ENCODE assay signal across 8 cellular contexts in the genomic region with DNA sequence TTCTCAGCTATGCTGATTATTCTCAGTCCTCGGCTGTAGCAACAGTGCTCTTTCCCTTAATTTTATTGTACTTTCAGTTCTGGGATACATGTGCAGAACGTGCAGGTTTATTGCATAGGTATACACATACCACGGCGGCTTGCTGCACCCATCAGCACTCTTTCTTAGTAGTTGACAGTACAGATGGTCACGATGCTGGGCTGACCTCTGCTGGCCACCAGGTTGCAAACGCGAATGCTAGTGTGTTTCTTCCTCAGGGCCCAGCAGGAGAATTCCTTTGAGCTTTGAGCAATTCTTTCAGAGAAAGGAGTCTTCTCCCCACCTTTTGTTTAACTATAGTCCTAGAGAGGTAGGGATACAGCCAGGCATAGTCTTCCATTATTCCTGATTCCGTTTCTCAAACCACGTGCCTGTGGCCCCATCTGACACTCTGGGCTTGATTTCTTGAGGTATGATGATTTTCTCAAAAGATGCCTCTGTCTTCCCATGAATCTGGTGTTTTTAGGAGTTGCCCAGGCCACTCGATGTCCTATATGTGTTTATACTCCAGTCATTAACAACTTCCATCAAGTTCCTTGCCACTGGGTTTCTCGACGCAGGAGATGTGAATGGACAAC. TPM values are rescaled to one million over a fixed set of nuclear protein-coding genes. Genes with fewer than 3 reads are reported as not detected.
DNase-seq lines count a peak whose midpoint lies in the region; ATAC-seq and TF ChIP-seq lines count a peak whose summit lies in the region.

No MANE protein-coding gene starts in this region.

- intact Hi-C loops in right cardiac atrium (cut with DNase I): loop anchor here (10.0 kb wide), 2 partner anchors 541 to 571 kb away; no protein-coding TSS in a partner anchor

- ATAC-seq in right cardiac atrium (peak; percentile 56 to 72), GM18502 (IDR thresholded peaks at IDR 0.05; ENCODE audit: poor library complexity, unreplicated experiment) (no peak), GM21360 (IDR thresholded peaks at IDR 0.05; ENCODE audit: unreplicated experiment) (no peak), GM18870 (IDR thresholded peaks at IDR 0.05; ENCODE audit: unreplicated experiment) (no peak)

- H3K4me1 ChIP-seq in right cardiac atrium (ENCODE audit: control insufficient read depth, insufficient read depth, low read length): no peaks in the 10 kb centered on the region

- no peak overlapping the region for H3K27ac ChIP-seq in right cardiac atrium (ENCODE audit: low read length)

- H3K4me3 ChIP-seq in HFF-Myc (replicated peaks; ENCODE audit: low read depth, low read length) (no peak overlapping the region), right cardiac atrium (ENCODE audit: low read length) (no peak overlapping the region)

- H3K27me3 ChIP-seq in right cardiac atrium (ENCODE audit: control insufficient read depth, insufficient read depth): no peaks in the 10 kb centered on the region

- DNase-seq in AG08396 (ENCODE audit: low spot score) (peak; percentile 10), HFF-Myc (ENCODE audit: extremely low read depth, low read depth) (no peak), SHP77 (lab: John Stamatoyannopoulos, UW) (peak; percentile 92 to 96), right cardiac atrium (peak; percentile 27 to 76 (median 67)), stromal cell of bone marrow (ENCODE audit: low read depth) (peak; percentile 2)

- WGBS in right cardiac atrium: 39% methylated on average over 12 of the region's 12 CpGs

- no peaks in the 10 kb centered on the region for H3K9me3 ChIP-seq in right cardiac atrium (ENCODE audit: control insufficient read depth, low read length)

- peak; percentile 22 for TF ChIP-seq CTCF in HFF-Myc (IDR thresholded peaks at IDR 0.05; ENCODE audit: low read depth, low read length, missing control alignments)

RNA-seq across cellular contexts. Expression of gene CDC14C, which starts 48.9 kb away (rescaled TPM):
- total RNA-seq in right cardiac atrium: not detected
- not detected for polyA plus RNA-seq in right cardiac atrium

Comparison
In these comparisons a context has a peak if more than half of its experiments do, and no peak if none do; other contexts are left out.
1. ATAC-seq: peak in right cardiac atrium (2 of 2); none in GM18502 (single experiment), GM21360 (single experiment) and GM18870 (single experiment).